8 cellular contexts compared by ENCODE assay signal in genomic region chr14:32252030-32252670, GRCh38. TPM values are rescaled to one million over a fixed set of nuclear protein-coding genes. Genes with fewer than 3 reads are reported as not detected.
DNase-seq lines count a peak whose midpoint lies in the region; ATAC-seq, FAIRE-seq and TF ChIP-seq lines count a peak whose summit lies in the region.

No MANE protein-coding gene starts in this region.

- H3K27ac ChIP-seq in body of pancreas, result no peak overlapping the region
- no peak overlapping the region for H3K27ac ChIP-seq in small intestine (ENCODE audit: low read depth in 1 of 2, low read length in 1 of 2)

- 47 to 53% methylated on average over 3 of the region's 3 CpGs for WGBS in body of pancreas, 2 donors
- WGBS in small intestine, 3 donors, result 45 to 55% (median 51%) methylated on average over 3 of the region's 3 CpGs

- H3K9me3 ChIP-seq in body of pancreas, result no peaks in the 10 kb centered on the region
- no peaks in the 10 kb centered on the region for H3K9me3 ChIP-seq in small intestine (ENCODE audit: control insufficient read depth, low read depth)

- peak; percentile 33 for DNase-seq in 8988T
- peak; percentile 74 for DNase-seq in NCI-H1436 (lab: John Stamatoyannopoulos, UW)
- DNase-seq in SKM-1 treated with dmso at 0.1 percent for 144 hours (lab: John Stamatoyannopoulos, UW; ENCODE audit: unreplicated experiment), result peak; percentile 17
- peak; percentile 55 to 79 (median 69) for DNase-seq in body of pancreas
- peak; percentile 28 for DNase-seq in iPS DF 19.7 (ENCODE audit: low read depth, low spot score)
- peak; percentile 83 for DNase-seq in small intestine

- H3K27me3 ChIP-seq in body of pancreas, result no peaks in the 10 kb centered on the region
- no peaks in the 10 kb centered on the region for H3K27me3 ChIP-seq in small intestine (ENCODE audit: control insufficient read depth in 2 of 2, insufficient read depth in 2 of 2, low read length in 2 of 2)

- H3K36me3 ChIP-seq in body of pancreas (replicated peaks in 1 of 2; ENCODE audit: insufficient read depth in 1 of 2, low read depth in 2 of 2) (no peaks in the 10 kb centered on the region), small intestine (ENCODE audit: control insufficient read depth in 2 of 2, insufficient read depth in 2 of 2, low read length in 2 of 2) (no peaks in the 10 kb centered on the region)

- intact Hi-C loops in body of pancreas (cut with DNase I), result loop anchor here (5.0 to 10.0 kb wide), 3 partner anchors 180 to 740 kb away; no protein-coding TSS in a partner anchor

- TF ChIP-seq CTCF in GM12875 (IDR thresholded peaks at IDR 0.05; ENCODE audit: borderline replicate concordance, insufficient read depth, low read depth, low read length), result peak; percentile 64; the same call in 1 of the 2 replicates
- peak; percentile 57 to 90 (median 87) for TF ChIP-seq CTCF in body of pancreas (IDR thresholded peaks at IDR 0.05)

- no peak for TF ChIP-seq POLR2A in body of pancreas (IDR thresholded peaks at IDR 0.05)

- no peak overlapping the region for H3K4me3 ChIP-seq in GM12875 (ENCODE audit: low read depth, low read length)
- no peak overlapping the region for H3K4me3 ChIP-seq in body of pancreas
- H3K4me3 ChIP-seq in small intestine (ENCODE audit: low read depth in 1 of 2, low read length in 2 of 2), result no peak overlapping the region

- peaks cover 5% of the 10 kb centered on the region for H3K4me1 ChIP-seq in body of pancreas
- no peaks in the 10 kb centered on the region for H3K4me1 ChIP-seq in small intestine (ENCODE audit: control insufficient read depth in 2 of 2, insufficient read depth in 1 of 2, low read depth in 1 of 2, low read length in 1 of 2)

- ATAC-seq in HG02870 (IDR thresholded peaks at IDR 0.05; ENCODE audit: unreplicated experiment), result peak; percentile 86
- ATAC-seq in body of pancreas, result peak; percentile 94

- FAIRE-seq in small intestine (lab: Jason Lieb, UNC), result no peak

RNA-seq across cellular contexts. Expression of gene RNU6-8, which starts 49.1 kb away (rescaled TPM):
- total RNA-seq in body of pancreas, result not detected
- not detected for polyA plus RNA-seq in small intestine

RNA-seq across cellular contexts. Expression of gene RNU6-7, which starts 50.3 kb away (rescaled TPM):
- not detected for total RNA-seq in body of pancreas
- polyA plus RNA-seq in small intestine, result not detected

Comparison
In these comparisons a context has a peak if more than half of its experiments do, and no peak if none do; other contexts are left out.
1. DNase-seq: peak in every context shown above with its lines; median percentile 83 in small intestine; 74 in NCI-H1436; 69 in body of pancreas; 33 in 8988T; 28 in iPS DF 19.7; 17 in SKM-1 treated with dmso at 0.1 percent for 144 hours.